ENCODE assay signal across 1 cellular context in genomic region chr2:65438137-65438899, GRCh38.
TF ChIP-seq lines count a peak whose summit lies in the region.

No MANE protein-coding gene starts in this region.

TF ChIP-seq in HepG2, 621 proteins besides CTCF, POLR2A, EP300 and RAD21 (continued from another document and continues in another):
- 0 out of 2 replicates have a peak, but pooled peaks have one; percentile 25 for TF ChIP-seq ZSCAN25 (CRISPR knock-in tag; IDR thresholded peaks at IDR 0.05)
- TF ChIP-seq ZNF430 (CRISPR knock-in tag; IDR thresholded peaks at IDR 0.05) = no peak
- TF ChIP-seq ZSCAN30 (CRISPR knock-in tag; IDR thresholded peaks at IDR 0.05) = no peak
- no peak for TF ChIP-seq PAWR (CRISPR knock-in tag; IDR thresholded peaks at IDR 0.05; ENCODE audit: borderline replicate concordance)
- no peak for TF ChIP-seq RARG (CRISPR knock-in tag; IDR thresholded peaks at IDR 0.05; ENCODE audit: low read depth)
- no peak; the same call in 1 of the 2 replicates for TF ChIP-seq ZNF788 (CRISPR knock-in tag; IDR thresholded peaks at IDR 0.05; ENCODE audit: borderline replicate concordance)
- no peak for TF ChIP-seq ZSCAN21 (CRISPR knock-in tag; IDR thresholded peaks at IDR 0.05; ENCODE audit: borderline replicate concordance)
- TF ChIP-seq ZNF326 (CRISPR knock-in tag; IDR thresholded peaks at IDR 0.05; ENCODE audit: borderline replicate concordance) = no peak
- TF ChIP-seq PLSCR1 (CRISPR knock-in tag; IDR thresholded peaks at IDR 0.05; ENCODE audit: borderline replicate concordance) = no peak
- TF ChIP-seq RFX5 (IDR thresholded peaks at IDR 0.05; ENCODE audit: low read depth, low read length) = 0 out of 2 replicates have a peak, but pooled peaks have one; percentile 28
- no peak for TF ChIP-seq RNF219 (CRISPR knock-in tag; IDR thresholded peaks at IDR 0.05)
- TF ChIP-seq ETV5 (CRISPR knock-in tag; IDR thresholded peaks at IDR 0.05; ENCODE audit: borderline replicate concordance) = peak; percentile 40; the same call in 1 of the 2 replicates
- TF ChIP-seq HIC2 (CRISPR knock-in tag; IDR thresholded peaks at IDR 0.05; ENCODE audit: low read depth) = peak; percentile 76; the same call in 1 of the 2 replicates
- TF ChIP-seq KLF11 (CRISPR knock-in tag; IDR thresholded peaks at IDR 0.05) = no peak
- TF ChIP-seq SOX6 (IDR thresholded peaks at IDR 0.05) = no peak
- TF ChIP-seq SOX6 (CRISPR knock-in tag; IDR thresholded peaks at IDR 0.05) = peak; percentile 22; the same call in 1 of the 2 replicates
- 0 out of 2 replicates have a peak, but pooled peaks have one; percentile 11 for TF ChIP-seq THAP9 (CRISPR knock-in tag; IDR thresholded peaks at IDR 0.05; ENCODE audit: borderline replicate concordance)
- no peak for TF ChIP-seq REXO4 (CRISPR knock-in tag; IDR thresholded peaks at IDR 0.05; ENCODE audit: borderline replicate concordance)
- peak; percentile 91 for TF ChIP-seq RFXAP (CRISPR knock-in tag; IDR thresholded peaks at IDR 0.05; ENCODE audit: borderline replicate concordance)
- TF ChIP-seq ZNF121 (CRISPR knock-in tag; IDR thresholded peaks at IDR 0.05) = 0 out of 2 replicates have a peak, but pooled peaks have one; percentile 35
- no peak for TF ChIP-seq HCFC1 (IDR thresholded peaks at IDR 0.05; ENCODE audit: low read depth, low read length)
- TF ChIP-seq GTF3A (CRISPR knock-in tag; conservative IDR thresholded peaks at IDR 0.05) = no peak
- no peak for TF ChIP-seq FOXK1 (CRISPR knock-in tag; IDR thresholded peaks at IDR 0.05; ENCODE audit: borderline replicate concordance, low read depth)
- TF ChIP-seq JUND (CRISPR knock-in tag; IDR thresholded peaks at IDR 0.05) = no peak
- 0 out of 2 replicates have a peak, but pooled peaks have one; percentile 13 for TF ChIP-seq FOXP4 (CRISPR knock-in tag; IDR thresholded peaks at IDR 0.05)
- TF ChIP-seq SNAPC2 (CRISPR knock-in tag; IDR thresholded peaks at IDR 0.05) = peak; percentile 99
- TF ChIP-seq SSRP1 (CRISPR knock-in tag; IDR thresholded peaks at IDR 0.05) = peak; percentile 71; the same call in 1 of the 2 replicates
- no peak for TF ChIP-seq JDP2 (CRISPR knock-in tag; IDR thresholded peaks at IDR 0.05; ENCODE audit: borderline replicate concordance)
- no peak for TF ChIP-seq ZBTB40 (IDR thresholded peaks at IDR 0.05)
- no peak for TF ChIP-seq ZBTB40 (CRISPR knock-in tag; IDR thresholded peaks at IDR 0.05)
- TF ChIP-seq KDM4B (CRISPR knock-in tag; IDR thresholded peaks at IDR 0.05) = no peak
- no peak for TF ChIP-seq ZNF382 (CRISPR knock-in tag; IDR thresholded peaks at IDR 0.05; ENCODE audit: borderline replicate concordance)
- peak; percentile 17; the same call in 1 of the 2 replicates for TF ChIP-seq ZNF605 (CRISPR knock-in tag; IDR thresholded peaks at IDR 0.05)
- TF ChIP-seq ISX (CRISPR knock-in tag; conservative IDR thresholded peaks at IDR 0.05) = no peak
- no peak for TF ChIP-seq BHLHE40 (IDR thresholded peaks at IDR 0.05; ENCODE audit: low read length)
- TF ChIP-seq PHB2 (IDR thresholded peaks at IDR 0.05; ENCODE audit: partially characterized antibody) = no peak
- TF ChIP-seq POLR2AphosphoS5 (IDR thresholded peaks at IDR 0.05; ENCODE audit: low read depth, low read length) = peak; percentile 50
- 0 out of 2 replicates have a peak, but pooled peaks have one; percentile 8 for TF ChIP-seq ZBTB43 (CRISPR knock-in tag; conservative IDR thresholded peaks at IDR 0.05)
- peak; percentile 75 for TF ChIP-seq PHF21A (CRISPR knock-in tag; IDR thresholded peaks at IDR 0.05)
- no peak for TF ChIP-seq PBX3 (CRISPR knock-in tag; IDR thresholded peaks at IDR 0.05; ENCODE audit: borderline replicate concordance)
